9 cellular contexts compared by ENCODE assay signal in the genomic region with DNA sequence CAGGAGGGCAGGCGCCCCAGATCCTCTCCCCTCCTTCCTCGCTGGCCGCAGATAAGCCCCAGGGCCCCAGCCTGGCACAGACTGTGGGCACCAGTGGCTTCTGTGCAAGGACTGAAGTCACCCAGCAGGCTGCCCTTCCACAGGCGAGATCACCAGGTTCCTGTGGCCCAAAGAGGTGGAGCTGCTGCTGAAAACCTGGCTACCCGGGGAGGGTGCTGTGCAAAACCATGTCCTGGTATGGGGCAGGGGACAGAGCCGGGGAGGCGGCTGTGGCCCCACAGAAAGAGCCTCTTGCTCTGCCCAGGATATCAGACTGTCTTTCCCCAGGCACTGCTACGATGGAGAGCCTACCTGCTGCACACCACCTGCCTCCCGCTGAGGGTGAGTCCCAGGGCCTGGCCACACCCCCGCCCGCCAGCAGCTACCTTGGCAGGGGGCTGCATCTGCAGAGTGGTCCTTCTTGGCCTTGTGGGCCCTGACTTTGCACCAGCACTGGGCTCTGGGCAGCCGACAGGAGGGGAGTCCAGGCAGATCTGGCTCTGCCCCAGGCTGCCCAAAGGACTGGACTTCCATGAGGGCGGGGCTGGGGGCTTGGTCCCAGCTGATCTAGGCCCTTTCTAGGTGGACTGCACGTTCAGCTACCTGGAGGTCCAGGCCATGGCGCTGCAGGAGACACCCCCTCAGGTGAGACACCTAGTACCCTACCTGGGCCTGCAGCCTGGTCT. TPM values are rescaled to one million over a fixed set of nuclear protein-coding genes. Genes with fewer than 3 reads are reported as not detected.
DNase-seq lines count a peak whose midpoint lies in the region; ATAC-seq and TF ChIP-seq lines count a peak whose summit lies in the region.
"Had no signal": no experiment of that assay in that cellular context is flagged by ENCODE, and none has a peak within 500 bp of the region (broad histone marks: within the 10 kb centered on the region; RNA-seq: fewer than 3 reads in every experiment).

No MANE protein-coding gene starts in this region.

- H3K27me3 ChIP-seq in right cardiac atrium (ENCODE audit: control insufficient read depth, insufficient read depth) (no peaks in the 10 kb centered on the region), hepatocyte (peaks cover 17% of the 10 kb centered on the region)

- no peaks in the 10 kb centered on the region for H4K20me1 ChIP-seq in hepatocyte (ENCODE audit: insufficient read depth, poor library complexity, severe bottlenecking)

- WGBS in right cardiac atrium, result 80% methylated on average over 15 of the region's 15 CpGs
- 92% methylated on average over 12 of the region's 15 CpGs for WGBS in hepatocyte (ENCODE audit: low lambda C conversion rate, missing lambda C conversion rate)

- no peak overlapping the region for H2AFZ ChIP-seq in hepatocyte

- no peak overlapping the region for H3K27ac ChIP-seq in right cardiac atrium (ENCODE audit: low read length)
- no peak overlapping the region for H3K27ac ChIP-seq in hepatocyte
- H3K27ac ChIP-seq: SK-N-MC had no signal

- peak overlapping the region; percentile 89 for H3K4me2 ChIP-seq in hepatocyte

- H3K4me3 ChIP-seq in right cardiac atrium (ENCODE audit: low read length) (no peak overlapping the region), NB4 (ENCODE audit: low read depth, low read length) (peak overlapping the region; percentile 36), hepatocyte (no peak overlapping the region), foreskin fibroblast (ENCODE audit: low read depth in 1 of 2, low read length in 2 of 2) (no peak overlapping the region)

- ATAC-seq in right cardiac atrium, result no peak

- H3K4me1 ChIP-seq in right cardiac atrium (ENCODE audit: control insufficient read depth, insufficient read depth, low read length) (no peaks in the 10 kb centered on the region), hepatocyte (ENCODE audit: insufficient read depth) (peaks cover 6% of the 10 kb centered on the region)

- intact Hi-C loops in right cardiac atrium (cut with DNase I) (loop anchor here in 2 of 4 donors (2.0 to 10.0 kb wide), 2 partner anchors 81 to 125 kb away; a partner anchor contains a TSS), cardiac septum (cut with DNase I) (loop anchor here (2.0 kb wide), 1 partner anchor 125 kb away; no protein-coding TSS in a partner anchor), head of caudate nucleus (cut with DNase I) (no loop called here)

- no peaks in the 10 kb centered on the region for H3K9me2 ChIP-seq in hepatocyte (replicated peaks; ENCODE audit: insufficient read depth)

- TF ChIP-seq POLR2A in NB4 (IDR thresholded peaks at IDR 0.05; ENCODE audit: extremely low read depth, insufficient read length), result no peak

- TF ChIP-seq CTCF in NB4 (IDR thresholded peaks at IDR 0.05; ENCODE audit: low read depth, low read length), result no peak
- no peak for TF ChIP-seq CTCF in hepatocyte (IDR thresholded peaks at IDR 0.05; ENCODE audit: poor library complexity)
- TF ChIP-seq CTCF in foreskin fibroblast (IDR thresholded peaks at IDR 0.05; ENCODE audit: low read depth, low read length), result no peak

- peak in 2 of 3 donors; percentile 47 to 58 for DNase-seq in right cardiac atrium
- no peak for DNase-seq in cardiac septum (ENCODE audit: low spot score)
- DNase-seq in NB4 (ENCODE audit: low read depth), result no peak
- no peak for DNase-seq in hepatocyte (ENCODE audit: low spot score)
- no peak for DNase-seq in foreskin fibroblast
- DNase-seq in NCI-H1105 treated with DMSO at 0.1 percent for 48 hours (lab: John Stamatoyannopoulos, UW), result no peak
- no peak for DNase-seq in head of caudate nucleus
- no peak for DNase-seq in NCI-H2196 (lab: John Stamatoyannopoulos, UW; ENCODE audit: unreplicated experiment)

- no peaks in the 10 kb centered on the region for H3K36me3 ChIP-seq in hepatocyte (replicated peaks; ENCODE audit: insufficient read depth, low read depth)

- H3K9me3 ChIP-seq in right cardiac atrium (ENCODE audit: control insufficient read depth, low read length) (no peaks in the 10 kb centered on the region), hepatocyte (ENCODE audit: low read depth) (no peaks in the 10 kb centered on the region)

- H3K79me2 ChIP-seq in hepatocyte, result no peaks in the 10 kb centered on the region

RNA-seq across cellular contexts. Expression of a gene that starts 0.6 kb away (rescaled TPM):
- total RNA-seq in right cardiac atrium, result 1 to 10 TPM in 2 of 4 donors, under 1 TPM in 2; 0.65 to 1.2 (median 1.0) TPM
- polyA plus RNA-seq in right cardiac atrium, result 0.66 TPM
- total RNA-seq in cardiac septum, result 0.40 TPM
- total RNA-seq in hepatocyte, result 0.52 and 1.7 TPM in 2 replicates
- 2.6 and 2.9 TPM in 2 replicates for polyA plus RNA-seq in hepatocyte

RNA-seq across cellular contexts. Expression of a gene that starts 14.5 kb away (rescaled TPM):
- total RNA-seq in right cardiac atrium (10 to 100 TPM in 2 of 4 donors, 1 to 10 TPM in 2; 7.9 to 10.9 (median 9.4) TPM), cardiac septum (9.3 TPM), hepatocyte (17.1 and 18.5 TPM in 2 replicates)
- polyA plus RNA-seq in right cardiac atrium (9.9 TPM), hepatocyte (26.3 and 28.5 TPM in 2 replicates)

RNA-seq across cellular contexts. Expression of a gene that starts 15.2 kb away (rescaled TPM):
- total RNA-seq in right cardiac atrium (1 to 10 TPM; 3.4 to 3.5 (median 3.5) TPM), cardiac septum (3.4 TPM), hepatocyte (1.1 and 1.4 TPM in 2 replicates)
- polyA plus RNA-seq in right cardiac atrium (3.1 TPM), hepatocyte (1.8 and 3.0 TPM in 2 replicates)

RNA-seq across cellular contexts. Expression of a gene that starts 21.0 kb away (rescaled TPM):
- total RNA-seq in right cardiac atrium (10 to 100 TPM in 2 of 4 donors, 1 to 10 TPM in 2; 8.6 to 11.1 (median 9.5) TPM), cardiac septum (8.5 TPM), hepatocyte (8.3 and 10.2 TPM in 2 replicates)
- polyA plus RNA-seq in right cardiac atrium (12.9 TPM), hepatocyte (13.1 and 16.0 TPM in 2 replicates)

RNA-seq across cellular contexts. Expression of a gene that starts 21.1 kb away (rescaled TPM):
- total RNA-seq in right cardiac atrium (1 to 10 TPM; 3.9 to 6.2 (median 4.9) TPM), cardiac septum (5.6 TPM), hepatocyte (1.7 and 2.3 TPM in 2 replicates)
- polyA plus RNA-seq in right cardiac atrium (6.0 TPM), hepatocyte (3.4 and 4.1 TPM in 2 replicates)

Comparison
In these comparisons a context has a peak if more than half of its experiments do, and no peak if none do; other contexts are left out.
1. DNase-seq: peak in right cardiac atrium (2 of 3); none in cardiac septum (single experiment), NB4 (single experiment), hepatocyte (single experiment), foreskin fibroblast (0 of 2), NCI-H1105 treated with DMSO at 0.1 percent for 48 hours (single experiment), head of caudate nucleus (0 of 42) and NCI-H2196 (single experiment).